In genomic region chr14:59126714-59127436, GRCh38 we compare ENCODE assay signal across 8 cellular contexts.
A peak's percentile ranks its signal among the peaks of the same experiment; 100 is the strongest.
DNase-seq lines count a peak whose midpoint lies in the region; ATAC-seq and TF ChIP-seq lines count a peak whose summit lies in the region.

No MANE protein-coding gene starts in this region.

- ATAC-seq in HG03196 (IDR thresholded peaks at IDR 0.05; ENCODE audit: unreplicated experiment) (peak; percentile 79), psoas muscle (peak; percentile 71 to 93 (median 86))
- ATAC-seq in activated T-helper 17 cell treated with anti-CD3 and anti-CD28 coated beads, Interleukin-2, amount 50 U/mL, for 72 hours (replicated peaks): peak; percentile 69

- H3K36me3 Mint-ChIP-seq in activated T-helper 17 cell treated with anti-CD3 and anti-CD28 coated beads, Interleukin-2, amount 50 U/mL, for 72 hours (ENCODE audit: low read depth): no peaks in the 10 kb centered on the region

- no peak overlapping the region for H3K27ac Mint-ChIP-seq in activated T-helper 17 cell treated with anti-CD3 and anti-CD28 coated beads, Interleukin-2, amount 50 U/mL, for 72 hours

- DNase-seq in AG09319 (ENCODE audit: extremely low read depth, low read depth) (peak; percentile 31), GM12865 (ENCODE audit: low read depth) (peak; percentile 67), NCI-H510A (lab: John Stamatoyannopoulos, UW) (peak; percentile 3), cardiac muscle cell (ENCODE audit: low read depth in 1 of 2, low spot score in 1 of 2) (peak; percentile 62 to 78), psoas muscle (no peak), mesenteric fat pad (ENCODE audit: low spot score) (no peak)

- H3K4me3 ChIP-seq in GM12865 (ENCODE audit: low read depth, low read length): no peak overlapping the region
- no peak overlapping the region for H3K4me3 ChIP-seq in cardiac muscle cell
- H3K4me3 ChIP-seq in psoas muscle: no peak overlapping the region

- no peak overlapping the region for H3K4me3 Mint-ChIP-seq in activated T-helper 17 cell treated with anti-CD3 and anti-CD28 coated beads, Interleukin-2, amount 50 U/mL, for 72 hours

- intact Hi-C loops in psoas muscle (cut with DNase I): loop anchor here in 1 of 2 donors (1.0 kb wide), 1 partner anchor 317 kb away; no protein-coding TSS in a partner anchor

- 31 to 41% (median 35%) methylated on average over 4 of the region's 4 CpGs for WGBS in psoas muscle, 3 donors

- H3K9me3 Mint-ChIP-seq in activated T-helper 17 cell treated with anti-CD3 and anti-CD28 coated beads, Interleukin-2, amount 50 U/mL, for 72 hours: no peaks in the 10 kb centered on the region

- TF ChIP-seq CTCF in AG09319 (IDR thresholded peaks at IDR 0.05; ENCODE audit: low read depth, low read length) (peak; percentile 68), GM12865 (IDR thresholded peaks at IDR 0.05; ENCODE audit: insufficient read depth, low read depth, low read length, missing control alignments) (peak; percentile 60), cardiac muscle cell (IDR thresholded peaks at IDR 0.05; ENCODE audit: low read depth, low read length) (peak; percentile 63), psoas muscle (IDR thresholded peaks at IDR 0.05) (peak; percentile 85)

- no peaks in the 10 kb centered on the region for H3K27me3 ChIP-seq in cardiac muscle cell
- no peaks in the 10 kb centered on the region for H3K27me3 ChIP-seq in psoas muscle (ENCODE audit: insufficient read depth in 3 of 3, low read length in 2 of 3)

- peaks cover 16% of the 10 kb centered on the region for H3K27me3 Mint-ChIP-seq in activated T-helper 17 cell treated with anti-CD3 and anti-CD28 coated beads, Interleukin-2, amount 50 U/mL, for 72 hours

- no peaks in the 10 kb centered on the region for H3K4me1 ChIP-seq in cardiac muscle cell (ENCODE audit: low read depth)
- no peaks in the 10 kb centered on the region for H3K4me1 ChIP-seq in psoas muscle

- H3K9me3 ChIP-seq in cardiac muscle cell (ENCODE audit: low read depth) (no peaks in the 10 kb centered on the region), psoas muscle (no peaks in the 10 kb centered on the region)

- H3K27ac ChIP-seq in cardiac muscle cell: no peak overlapping the region
- no peak overlapping the region for H3K27ac ChIP-seq in psoas muscle

- no peaks in the 10 kb centered on the region for H3K4me1 Mint-ChIP-seq in activated T-helper 17 cell treated with anti-CD3 and anti-CD28 coated beads, Interleukin-2, amount 50 U/mL, for 72 hours

- no peaks in the 10 kb centered on the region for H3K36me3 ChIP-seq in cardiac muscle cell
- no peaks in the 10 kb centered on the region for H3K36me3 ChIP-seq in psoas muscle (ENCODE audit: insufficient read depth in 1 of 2, low read depth in 1 of 2)

Comparison
In these comparisons a context has a peak if more than half of its experiments do, and no peak if none do; other contexts are left out.
1. DNase-seq: peak in AG09319 (single experiment), GM12865 (single experiment), NCI-H510A (single experiment) and cardiac muscle cell (2 of 2); none in psoas muscle (0 of 2) and mesenteric fat pad (single experiment).
2. Peak in every context shown above with its lines, with median percentiles within 50 percentile points of each other: CTCF ChIP-seq and ATAC-seq.